ENCODE assay signal across 13 cellular contexts in the genomic region with DNA sequence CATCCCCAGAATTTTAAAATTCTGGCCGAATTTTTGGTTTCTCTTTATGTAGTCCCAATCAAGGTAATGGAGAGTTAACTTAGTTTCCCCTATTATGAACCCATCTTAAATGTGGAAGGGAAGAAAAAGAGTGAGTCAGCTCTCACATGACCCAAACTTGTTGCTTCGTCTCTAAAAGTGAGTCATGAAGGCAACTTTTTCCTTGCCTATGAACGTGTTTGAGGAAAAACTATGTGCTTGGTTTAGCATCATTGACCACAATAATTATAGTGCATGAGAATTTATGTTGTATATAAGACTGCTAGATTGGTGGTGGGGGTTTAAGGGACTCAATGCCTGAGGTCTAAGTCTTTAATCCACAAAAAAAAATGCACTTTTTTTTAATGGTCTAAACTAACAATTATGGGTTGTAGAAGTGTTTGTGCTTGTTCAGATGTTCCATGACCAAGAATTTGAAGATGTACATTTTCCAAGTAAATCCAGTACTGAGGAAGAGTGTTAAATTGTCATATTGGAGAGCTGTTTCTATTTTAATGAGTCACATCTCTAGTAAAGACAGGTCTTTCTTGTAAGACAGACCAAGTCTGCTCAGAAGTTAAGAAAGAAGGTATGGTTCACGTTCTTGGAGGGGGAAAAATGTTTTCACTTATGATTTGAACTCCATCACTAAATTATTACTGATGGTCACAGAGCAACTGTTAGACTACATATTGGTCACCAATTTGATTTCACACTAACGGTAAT.
DNase-seq lines count a peak whose midpoint lies in the region; ATAC-seq and TF ChIP-seq lines count a peak whose summit lies in the region.
"Had no signal": no experiment of that assay in that cellular context is flagged by ENCODE, and none has a peak within 500 bp of the region (broad histone marks: within the 10 kb centered on the region; RNA-seq: fewer than 3 reads in every experiment).

No MANE protein-coding gene starts in this region.

- H3K27ac Mint-ChIP-seq in stimulated activated naive CD8-positive, alpha-beta T cell treated with anti-CD3 and anti-CD28 coated beads, Interleukin-15, Interleukin-2, amounts not matched to agents 100 ng/mL and 50 ng/mL, for 24 hours = peak overlapping the region; percentile 45
- H3K27ac Mint-ChIP-seq: activated CD4-positive, alpha-beta T cell treated with anti-CD3 and anti-CD28 coated beads, Interleukin-2, amount 10 ng/mL, durations not matched to agents 24 days and 14 days; brain had no signal

- peaks cover 2% of the 10 kb centered on the region for H3K27me3 Mint-ChIP-seq in stimulated activated naive CD8-positive, alpha-beta T cell treated with anti-CD3 and anti-CD28 coated beads, Interleukin-15, Interleukin-2, amounts not matched to agents 100 ng/mL and 50 ng/mL, for 24 hours
- H3K27me3 Mint-ChIP-seq: activated CD4-positive, alpha-beta T cell treated with anti-CD3 and anti-CD28 coated beads, Interleukin-2, amount 10 ng/mL, durations not matched to agents 24 days and 14 days; brain had no signal

- H3K9me3 ChIP-seq in RWPE2 (ENCODE audit: severe bottlenecking) = no peaks in the 10 kb centered on the region
- H3K9me3 ChIP-seq: pancreas had no signal

- no peaks in the 10 kb centered on the region for H3K36me3 ChIP-seq in RWPE2 (ENCODE audit: low read depth)
- H3K36me3 ChIP-seq: pancreas had no signal

- H3K36me3 Mint-ChIP-seq in stimulated activated naive CD8-positive, alpha-beta T cell treated with anti-CD3 and anti-CD28 coated beads, Interleukin-15, Interleukin-2, amounts not matched to agents 100 ng/mL and 50 ng/mL, for 24 hours (ENCODE audit: low read depth) = no peaks in the 10 kb centered on the region
- H3K36me3 Mint-ChIP-seq: brain had no signal

- peaks cover 3% of the 10 kb centered on the region for H3K9me3 Mint-ChIP-seq in stimulated activated naive CD8-positive, alpha-beta T cell treated with anti-CD3 and anti-CD28 coated beads, Interleukin-15, Interleukin-2, amounts not matched to agents 100 ng/mL and 50 ng/mL, for 24 hours
- H3K9me3 Mint-ChIP-seq: activated CD4-positive, alpha-beta T cell treated with anti-CD3 and anti-CD28 coated beads, Interleukin-2, amount 10 ng/mL, durations not matched to agents 24 days and 14 days had no signal

- H3K4me1 Mint-ChIP-seq in stimulated activated naive CD8-positive, alpha-beta T cell treated with anti-CD3 and anti-CD28 coated beads, Interleukin-15, Interleukin-2, amounts not matched to agents 100 ng/mL and 50 ng/mL, for 24 hours (ENCODE audit: low read depth) = peaks cover 6% of the 10 kb centered on the region
- H3K4me1 Mint-ChIP-seq: activated CD4-positive, alpha-beta T cell treated with anti-CD3 and anti-CD28 coated beads, Interleukin-2, amount 10 ng/mL, durations not matched to agents 24 days and 14 days had no signal

- no peaks in the 10 kb centered on the region for H3K27me3 ChIP-seq in RWPE2 (ENCODE audit: insufficient read depth, poor library complexity, severe bottlenecking)
- H3K27me3 ChIP-seq: pancreas had no signal

- H3K4me3 Mint-ChIP-seq in stimulated activated naive CD8-positive, alpha-beta T cell treated with anti-CD3 and anti-CD28 coated beads, Interleukin-15, Interleukin-2, amounts not matched to agents 100 ng/mL and 50 ng/mL, for 24 hours = no peak overlapping the region
- H3K4me3 Mint-ChIP-seq: activated CD4-positive, alpha-beta T cell treated with anti-CD3 and anti-CD28 coated beads, Interleukin-2, amount 10 ng/mL, durations not matched to agents 24 days and 14 days; brain had no signal

- peak; percentile 78 for ATAC-seq in RWPE2 (ENCODE audit: low read depth)
- no peak for ATAC-seq in GM19023 (IDR thresholded peaks at IDR 0.05; ENCODE audit: unreplicated experiment)
- ATAC-seq: GM12878 had no signal

- H3K4me3 ChIP-seq in HFF-Myc (replicated peaks; ENCODE audit: low read depth, low read length) (no peak overlapping the region), RWPE2 (ENCODE audit: severe bottlenecking) (no peak overlapping the region)
- H3K4me3 ChIP-seq: GM12878, pancreas had no signal

- H3K27ac ChIP-seq in RWPE2 (ENCODE audit: poor library complexity, severe bottlenecking) = peak overlapping the region; percentile 70
- H3K27ac ChIP-seq: pancreas had no signal

- DNase-seq in HFF-Myc (ENCODE audit: extremely low read depth, low read depth) = peak; percentile 67
- no peak for DNase-seq in RWPE2 (ENCODE audit: low spot score)
- DNase-seq in fibroblast of peridontal ligament (ENCODE audit: extremely low read depth) = peak; percentile 97
- no peak for DNase-seq in central memory CD4-positive, alpha-beta T cell
- DNase-seq in stimulated activated CD4-positive, alpha-beta T cell treated with anti-CD3 and anti-CD28 coated beads, Interleukin-12 subunit alpha, Interleukin-12 subunit beta, amount 100 ng/mL, for 4 hours = no peak
- no peak for DNase-seq in activated T-cell treated with anti-CD3 and anti-CD28 coated beads, Interleukin-2, amount 50 U/mL, for 48 hours
- DNase-seq: activated CD4-positive, alpha-beta T cell treated with anti-CD3 and anti-CD28 coated beads, Interleukin-2, amount 10 ng/mL, durations not matched to agents 24 days and 14 days; NCI-H82; pancreas had no signal

- H3K4me1 ChIP-seq in RWPE2 (ENCODE audit: insufficient read depth, poor library complexity, severe bottlenecking) = peaks cover 42% of the 10 kb centered on the region
- H3K4me1 ChIP-seq: pancreas had no signal

- no peak for TF ChIP-seq CTCF in HFF-Myc (IDR thresholded peaks at IDR 0.05; ENCODE audit: low read depth, low read length, missing control alignments)
- TF ChIP-seq CTCF in RWPE2 (IDR thresholded peaks at IDR 0.05; ENCODE audit: poor library complexity, severe bottlenecking) = no peak

Comparison
In these comparisons a context has a peak if more than half of its experiments do, and no peak if none do; other contexts are left out.
1. DNase-seq: peak in HFF-Myc (single experiment) and fibroblast of peridontal ligament (single experiment); none in RWPE2 (single experiment), central memory CD4-positive, alpha-beta T cell (single experiment), stimulated activated CD4-positive, alpha-beta T cell treated with anti-CD3 and anti-CD28 coated beads, Interleukin-12 subunit alpha, Interleukin-12 subunit beta, amount 100 ng/mL, for 4 hours (single experiment) and activated T-cell treated with anti-CD3 and anti-CD28 coated beads, Interleukin-2, amount 50 U/mL, for 48 hours (0 of 2).